In the genomic region with DNA sequence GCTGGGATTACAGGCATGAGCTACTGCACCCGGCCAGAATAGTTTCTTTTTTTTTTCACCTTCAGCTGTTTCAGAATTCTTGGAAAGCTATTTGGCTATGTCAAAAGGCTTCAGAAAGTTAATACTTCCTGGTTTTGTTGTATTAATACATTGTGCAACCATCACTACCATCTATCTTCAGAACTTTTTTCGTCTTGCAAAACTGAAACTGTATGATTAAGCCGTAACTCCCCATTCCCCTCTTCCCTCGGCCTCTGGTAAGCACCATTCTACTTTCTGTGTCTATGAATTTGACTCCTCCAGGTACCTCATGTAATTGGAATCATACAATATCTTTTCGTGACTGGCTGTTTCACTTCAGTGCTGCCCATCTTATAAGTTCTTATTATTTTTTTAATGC, we compare ENCODE assay signal across 19 cellular contexts.
"Had no signal": no experiment of that assay in that cellular context is flagged by ENCODE, and none has a peak within 500 bp of the region (broad histone marks: within the 10 kb centered on the region; RNA-seq: fewer than 3 reads in every experiment).

No MANE protein-coding gene starts in this region.

- DNase-seq: activated CD4-positive, alpha-beta T cell treated with anti-CD3 and anti-CD28 coated beads for 4 hours; activated CD8-positive, alpha-beta memory T cell treated with anti-CD3 and anti-CD28 coated beads, Interleukin-2, amount 50 U/mL, for 48 hours; activated CD8-positive, alpha-beta T cell treated with anti-CD3 and anti-CD28 coated beads, Interleukin-2, amount 10 ng/mL, durations not matched to agents 7 days and 5 days; activated effector memory CD4-positive, alpha-beta T cell treated with Interleukin-2 at 50 U/mL for 16 hours; activated naive CD4-positive, alpha-beta T cell treated with anti-CD3 and anti-CD28 coated beads, Interleukin-2, amount 10 ng/mL, durations not matched to agents 7 days and 5 days; activated naive CD8-positive, alpha-beta T cell treated with anti-CD3 and anti-CD28 coated beads, Interleukin-2, amount 50 U/mL, for 24 hours; activated T-cell treated with anti-CD3 and anti-CD28 coated beads, Interleukin-2, amount 50 U/mL, for 48 hours; colonic mucosa; endodermal cell; hypothalamus; mammary epithelial cell; right lobe of liver; stimulated activated CD4-positive, alpha-beta T cell treated with anti-CD3 and anti-CD28 coated beads, Interleukin-4, amount 100 ng/mL, for 1 hour; stimulated activated naive CD8-positive, alpha-beta T cell treated with anti-CD3 and anti-CD28 coated beads, Interleukin-15, amount 100 ng/mL, for 72 hours; transverse colon had no signal

- H3K4me3 ChIP-seq: ascending aorta, colonic mucosa, right lobe of liver, smooth muscle cell, suprapubic skin, transverse colon, vagina had no signal
